12 cellular contexts compared by ENCODE assay signal in genomic region chr15:23118208-23118607, GRCh38. TPM values are rescaled to one million over a fixed set of nuclear protein-coding genes. Genes with fewer than 3 reads are reported as not detected.
"Had no signal": no experiment of that assay in that cellular context is flagged by ENCODE, and none has a peak within 500 bp of the region (broad histone marks: within the 10 kb centered on the region; RNA-seq: fewer than 3 reads in every experiment).

No MANE protein-coding gene starts in this region.

- H3K9me3 ChIP-seq: HAP-1 had no signal

- H3K27ac ChIP-seq: GM23248 had no signal

- H3K4me3 ChIP-seq: GM23248, GM23338, HAP-1 had no signal

- FAIRE-seq: H1, H54 had no signal

- ATAC-seq: GM23338, HCT116 had no signal

- H3K4me1 ChIP-seq: HAP-1 had no signal

- H3K36me3 ChIP-seq: HAP-1 had no signal

- H2AFZ ChIP-seq: GM23248, GM23338 had no signal

- H3K9ac ChIP-seq: GM23248 had no signal

- H3K4me2 ChIP-seq: GM23338 had no signal

- DNase-seq: GM23248, GOT3, H7, H9, HCEC 1CT, HFFc6 had no signal

RNA-seq across cellular contexts. Expression of gene GOLGA6L1, which starts 18.4 kb away (rescaled TPM):
- total RNA-seq: GM23248, GM23338, H1, H4, H7, H9, HFFc6 had no signal
- polyA plus RNA-seq: GM23248, GM23338, H1 had no signal
